1 cellular context compared by ENCODE assay signal in genomic region chr3:73029321-73029796, GRCh38.
TF ChIP-seq lines count a peak whose summit lies in the region.

No MANE protein-coding gene starts in this region.

TF ChIP-seq in SK-N-SH, 30 proteins besides CTCF, POLR2A, EP300 and RAD21:
- TF ChIP-seq PBX3 (IDR thresholded peaks at IDR 0.05) (peak; percentile 3; the same call in 1 of the 2 replicates), TCF12 (IDR thresholded peaks at IDR 0.05) (0 out of 2 replicates have a peak, but pooled peaks have one; percentile 15), NFIC (IDR thresholded peaks at IDR 0.05; ENCODE audit: borderline replicate concordance) (peak; percentile 14; the same call in 1 of the 2 replicates), JUND (IDR thresholded peaks at IDR 0.05) (no peak), FOSL2 (IDR thresholded peaks at IDR 0.05; ENCODE audit: borderline replicate concordance, low read depth) (no peak)
